Comparison of ENCODE assay signal across 21 cellular contexts in genomic region chr17:74126959-74127358, GRCh38.
"Had no signal": no experiment of that assay in that cellular context is flagged by ENCODE, and none has a peak within 500 bp of the region (broad histone marks: within the 10 kb centered on the region; RNA-seq: fewer than 3 reads in every experiment).

No MANE protein-coding gene starts in this region.

- H3K27ac Mint-ChIP-seq: dendritic cell treated with granulocyte-macrophage colony-stimulating factor and Interleukin-4, amounts not matched to agents 40 ng/mL and 50 ng/mL, for 4 days; effector memory CD8-positive, alpha-beta T cell; mesothelial cell of epicardium; progenitor cell of endocrine pancreas had no signal

- H3K9me3 ChIP-seq: gastrocnemius medialis, heart right ventricle, ovary, suprapubic skin, thyroid gland, upper lobe of left lung, vagina had no signal

- H3K27me3 Mint-ChIP-seq: progenitor cell of endocrine pancreas had no signal

- H3K27ac ChIP-seq: epithelial cell of prostate, esophagus muscularis mucosa, gastrocnemius medialis, heart right ventricle, ovary, suprapubic skin, thyroid gland, upper lobe of left lung, vagina had no signal

- H3K4me3 Mint-ChIP-seq: dendritic cell treated with granulocyte-macrophage colony-stimulating factor and Interleukin-4, amounts not matched to agents 40 ng/mL and 50 ng/mL, for 4 days; effector memory CD8-positive, alpha-beta T cell; mesothelial cell of epicardium; neural crest cell had no signal

- ATAC-seq: effector memory CD8-positive, alpha-beta T cell; gastrocnemius medialis; heart right ventricle; left lobe of liver; right cardiac atrium had no signal

- H3K36me3 ChIP-seq: esophagus muscularis mucosa, gastrocnemius medialis, heart right ventricle, ovary, suprapubic skin, thyroid gland, upper lobe of left lung, vagina had no signal

- H3K36me3 Mint-ChIP-seq: mesothelial cell of epicardium had no signal

- H3K4me3 ChIP-seq: esophagus muscularis mucosa, gastrocnemius medialis, heart right ventricle, ovary, suprapubic skin, thyroid gland, upper lobe of left lung, vagina had no signal

- H3K4me1 ChIP-seq: esophagus muscularis mucosa, gastrocnemius medialis, heart right ventricle, suprapubic skin, thyroid gland, upper lobe of left lung, vagina had no signal

- DNase-seq: effector memory CD8-positive, alpha-beta T cell; gastrocnemius medialis; heart right ventricle; hypothalamus; nucleus accumbens; ovary; right cardiac atrium; small intestine; stimulated activated CD4-positive, alpha-beta T cell treated with anti-CD3 and anti-CD28 coated beads, Interleukin-12 subunit alpha, Interleukin-12 subunit beta, amount 100 ng/mL, for 4 hours; stimulated activated naive CD4-positive, alpha-beta T cell; thyroid gland; upper lobe of left lung had no signal

- H3K27me3 ChIP-seq: ovary, thyroid gland, upper lobe of left lung, vagina had no signal

- H3K9me3 Mint-ChIP-seq: dendritic cell treated with granulocyte-macrophage colony-stimulating factor and Interleukin-4, amounts not matched to agents 40 ng/mL and 50 ng/mL, for 4 days; effector memory CD8-positive, alpha-beta T cell had no signal
